In genomic region chr4:152258804-152259708, GRCh38 we compare ENCODE assay signal across 11 cellular contexts.
A peak's percentile ranks its signal among the peaks of the same experiment; 100 is the strongest.
DNase-seq lines count a peak whose midpoint lies in the region; ATAC-seq and TF ChIP-seq lines count a peak whose summit lies in the region.
"Had no signal": no experiment of that assay in that cellular context is flagged by ENCODE, and none has a peak within 500 bp of the region (broad histone marks: within the 10 kb centered on the region; RNA-seq: fewer than 3 reads in every experiment).

No MANE protein-coding gene starts in this region.

- no peak for TF ChIP-seq CTCF in endothelial cell (IDR thresholded peaks at IDR 0.05; ENCODE audit: unreplicated experiment)
- no peak for TF ChIP-seq CTCF in neural progenitor cell (IDR thresholded peaks at IDR 0.05)

- H3K79me2 ChIP-seq in neural progenitor cell (ENCODE audit: low read depth): no peaks in the 10 kb centered on the region

- no peaks in the 10 kb centered on the region for H3K36me3 ChIP-seq in neural progenitor cell
- H3K36me3 ChIP-seq: prostate gland had no signal

- H3K27me3 ChIP-seq in neural progenitor cell: no peaks in the 10 kb centered on the region

- no peak overlapping the region for H3K27ac ChIP-seq in neural progenitor cell
- H3K27ac ChIP-seq: prostate gland had no signal

- H4K20me1 ChIP-seq in neural progenitor cell (ENCODE audit: low read depth): no peaks in the 10 kb centered on the region

- peaks cover 9% of the 10 kb centered on the region for H3K9me3 ChIP-seq in neural progenitor cell (ENCODE audit: low read depth)
- H3K9me3 ChIP-seq: prostate gland had no signal

- peaks cover 10% of the 10 kb centered on the region for H3K4me1 ChIP-seq in neural progenitor cell
- H3K4me1 ChIP-seq: prostate gland had no signal

- peaks cover 6% of the 10 kb centered on the region for H3K36me3 Mint-ChIP-seq in endothelial cell (ENCODE audit: low read depth, unreplicated experiment)
- H3K36me3 Mint-ChIP-seq in neural progenitor cell: no peaks in the 10 kb centered on the region

- ATAC-seq in GM21515 (IDR thresholded peaks at IDR 0.05; ENCODE audit: unreplicated experiment): no peak
- ATAC-seq: Panc1; stimulated activated memory B cell treated with anti-CD40 and anti-IgM and Interleukin-4, amounts not matched to agents 10 μg/mL and 1 μg/mL and 100 μg/mL, for 72 hours had no signal

- H3K9me3 Mint-ChIP-seq in endothelial cell (ENCODE audit: unreplicated experiment): no peaks in the 10 kb centered on the region
- H3K9me3 Mint-ChIP-seq in neural progenitor cell: peaks cover 15% of the 10 kb centered on the region

- H3K4me1 Mint-ChIP-seq in endothelial cell (ENCODE audit: unreplicated experiment): no peaks in the 10 kb centered on the region
- peaks cover 2% of the 10 kb centered on the region for H3K4me1 Mint-ChIP-seq in neural progenitor cell
- H3K4me1 Mint-ChIP-seq: stimulated activated memory B cell treated with anti-CD40 and anti-IgM and Interleukin-4, amounts not matched to agents 10 μg/mL and 1 μg/mL and 100 μg/mL, for 72 hours had no signal

- H3K4me3 ChIP-seq in neural progenitor cell: no peak overlapping the region
- H3K4me3 ChIP-seq: prostate gland had no signal

- H3K4me2 ChIP-seq in neural progenitor cell: no peak overlapping the region

- H3K27ac Mint-ChIP-seq in endothelial cell (ENCODE audit: unreplicated experiment) (peak overlapping the region; percentile 67), neural progenitor cell (no peak overlapping the region)
- H3K27ac Mint-ChIP-seq: stimulated activated memory B cell treated with anti-CD40 and anti-IgM and Interleukin-4, amounts not matched to agents 10 μg/mL and 1 μg/mL and 100 μg/mL, for 72 hours had no signal

- no peak overlapping the region for H3K9ac ChIP-seq in neural progenitor cell

- H3K27me3 Mint-ChIP-seq in endothelial cell (ENCODE audit: unreplicated experiment): peaks cover 2% of the 10 kb centered on the region
- peaks cover 5% of the 10 kb centered on the region for H3K27me3 Mint-ChIP-seq in neural progenitor cell (ENCODE audit: insufficient read depth, low read depth)

- H3F3A ChIP-seq in neural progenitor cell (ENCODE audit: low read depth): no peaks in the 10 kb centered on the region

- DNase-seq in GM04503 (ENCODE audit: low read depth) (peak; percentile 66), NCI-H2227 (lab: John Stamatoyannopoulos, UW; ENCODE audit: unreplicated experiment) (peak; percentile 62), endothelial cell (ENCODE audit: low spot score) (no peak), neural progenitor cell (ENCODE audit: low spot score) (no peak), NCI-H1930 (lab: John Stamatoyannopoulos, UW) (no peak), cortex of kidney (lab: John Stamatoyannopoulos, UW) (no peak)
- DNase-seq in activated T-cell treated with anti-CD3 and anti-CD28 coated beads, Interleukin-2, amount 50 U/mL, for 48 hours: no peak

- peak overlapping the region; percentile 27 for H3K4me3 Mint-ChIP-seq in endothelial cell (ENCODE audit: unreplicated experiment)
- no peak overlapping the region for H3K4me3 Mint-ChIP-seq in neural progenitor cell
- H3K4me3 Mint-ChIP-seq: stimulated activated memory B cell treated with anti-CD40 and anti-IgM and Interleukin-4, amounts not matched to agents 10 μg/mL and 1 μg/mL and 100 μg/mL, for 72 hours had no signal

- H2AFZ ChIP-seq in neural progenitor cell (replicated peaks): peak overlapping the region; percentile 13

Comparison
In these comparisons a context has a peak if more than half of its experiments do, and no peak if none do; other contexts are left out.
1. DNase-seq: peak in GM04503 (single experiment) and NCI-H2227 (single experiment); none in endothelial cell (single experiment), neural progenitor cell (single experiment), NCI-H1930 (0 of 2), activated T-cell treated with anti-CD3 and anti-CD28 coated beads, Interleukin-2, amount 50 U/mL, for 48 hours (0 of 2) and cortex of kidney (single experiment).